ENCODE assay signal across 15 cellular contexts in genomic region chr5:10690460-10690859, GRCh38.
DNase-seq lines count a peak whose midpoint lies in the region; ATAC-seq and TF ChIP-seq lines count a peak whose summit lies in the region.
"Had no signal": no experiment of that assay in that cellular context is flagged by ENCODE, and none has a peak within 500 bp of the region (broad histone marks: within the 10 kb centered on the region; RNA-seq: fewer than 3 reads in every experiment).

No MANE protein-coding gene starts in this region.

- peaks cover 2% of the 10 kb centered on the region for H3K4me1 Mint-ChIP-seq in activated CD8-positive, alpha-beta T cell treated with anti-CD3 and anti-CD28 coated beads for 36 hours (ENCODE audit: low read depth)
- H3K4me1 Mint-ChIP-seq in activated CD8-positive, alpha-beta T cell treated with anti-CD3 and anti-CD28 coated beads, Interleukin-2, amount 10 ng/mL, durations not matched to agents 7 days and 5 days (ENCODE audit: low read depth) = peaks cover under 1% of the 10 kb centered on the region

- no peak overlapping the region for H2AFZ ChIP-seq in smooth muscle cell (ENCODE audit: low read depth)

- intact Hi-C loops in activated CD8-positive, alpha-beta T cell treated with anti-CD3 and anti-CD28 coated beads for 36 hours (cut with micrococcal nuclease) = no loop called here

- TF ChIP-seq CTCF in activated CD8-positive, alpha-beta T cell treated with anti-CD3 and anti-CD28 coated beads for 36 hours (IDR thresholded peaks at IDR 0.05) = no peak
- TF ChIP-seq CTCF in smooth muscle cell (IDR thresholded peaks at IDR 0.05; ENCODE audit: borderline replicate concordance, insufficient read depth, poor library complexity, severe bottlenecking) = no peak

- CTCF ChIA-PET in activated CD8-positive, alpha-beta T cell treated with anti-CD3 and anti-CD28 coated beads for 36 hours (lab: Charles Lee) = interaction anchor here (0.9 to 2.6 kb wide), 8 partner anchors 9 to 238 kb away, joined by 3 to 21 read pairs (median 4); no protein-coding TSS in a partner anchor
- CTCF ChIA-PET in activated CD8-positive, alpha-beta T cell treated with anti-CD3 and anti-CD28 coated beads, Interleukin-2, amount 10 ng/mL, durations not matched to agents 7 days and 5 days (lab: Charles Lee) = interaction anchor here (0.6 to 1.7 kb wide), 6 partner anchors 13 to 238 kb away, joined by 3 to 6 read pairs (median 4); no protein-coding TSS in a partner anchor

- H3K36me3 Mint-ChIP-seq in activated CD8-positive, alpha-beta T cell treated with anti-CD3 and anti-CD28 coated beads for 36 hours (ENCODE audit: low read depth) = peaks cover 14% of the 10 kb centered on the region
- H3K36me3 Mint-ChIP-seq in activated CD8-positive, alpha-beta T cell treated with anti-CD3 and anti-CD28 coated beads, Interleukin-2, amount 10 ng/mL, durations not matched to agents 7 days and 5 days (ENCODE audit: low read depth) = peaks cover 12% of the 10 kb centered on the region

- H3K9me3 Mint-ChIP-seq in activated CD8-positive, alpha-beta T cell treated with anti-CD3 and anti-CD28 coated beads for 36 hours = no peaks in the 10 kb centered on the region
- H3K9me3 Mint-ChIP-seq in activated CD8-positive, alpha-beta T cell treated with anti-CD3 and anti-CD28 coated beads, Interleukin-2, amount 10 ng/mL, durations not matched to agents 7 days and 5 days (ENCODE audit: insufficient read depth) = no peaks in the 10 kb centered on the region

- H3F3A ChIP-seq in smooth muscle cell (ENCODE audit: low read depth) = peaks cover 11% of the 10 kb centered on the region

- peak overlapping the region; percentile 37 for H3K27ac Mint-ChIP-seq in activated CD8-positive, alpha-beta T cell treated with anti-CD3 and anti-CD28 coated beads for 36 hours
- H3K27ac Mint-ChIP-seq in activated CD8-positive, alpha-beta T cell treated with anti-CD3 and anti-CD28 coated beads, Interleukin-2, amount 10 ng/mL, durations not matched to agents 7 days and 5 days = no peak overlapping the region

- peaks cover 8% of the 10 kb centered on the region for H3K9me3 ChIP-seq in smooth muscle cell (replicated peaks; ENCODE audit: low read depth)

- WGBS in smooth muscle cell (ENCODE audit: low lambda C conversion rate) = 67% methylated on average over 4 of the region's 4 CpGs

- DNase-seq in activated CD8-positive, alpha-beta T cell treated with anti-CD3 and anti-CD28 coated beads for 36 hours = no peak
- no peak for DNase-seq in activated CD8-positive, alpha-beta T cell treated with anti-CD3 and anti-CD28 coated beads, Interleukin-2, amount 10 ng/mL, durations not matched to agents 7 days and 5 days
- DNase-seq in amniotic epithelial cell (ENCODE audit: low read depth) (peak; percentile 66), kidney glomerular epithelial cell (lab: John Stamatoyannopoulos, UW) (peak; percentile 84), smooth muscle cell (lab: John Stamatoyannopoulos, UW; ENCODE audit: unreplicated experiment) (no peak)
- no peak for DNase-seq in stimulated activated CD4-positive, alpha-beta T cell treated with anti-CD3 and anti-CD28 coated beads, Interleukin-12 subunit alpha, Interleukin-12 subunit beta, amount 100 ng/mL, for 4 hours
- DNase-seq: C1 segment of cervical spinal cord, DMS153, NCI-H1048, NCI-H2227 treated with DMSO at 0.1 percent for 48 hours, PC-3 had no signal

- H3K4me3 ChIP-seq in smooth muscle cell = no peak overlapping the region

- peaks cover 65% of the 10 kb centered on the region for H4K20me1 ChIP-seq in smooth muscle cell (ENCODE audit: low read depth)

- no peak overlapping the region for H3K4me3 Mint-ChIP-seq in activated CD8-positive, alpha-beta T cell treated with anti-CD3 and anti-CD28 coated beads for 36 hours
- H3K4me3 Mint-ChIP-seq in activated CD8-positive, alpha-beta T cell treated with anti-CD3 and anti-CD28 coated beads, Interleukin-2, amount 10 ng/mL, durations not matched to agents 7 days and 5 days = no peak overlapping the region

- POLR2A ChIA-PET in activated CD8-positive, alpha-beta T cell treated with anti-CD3 and anti-CD28 coated beads for 36 hours (lab: Charles Lee) = no interaction called here
- POLR2A ChIA-PET in activated CD8-positive, alpha-beta T cell treated with anti-CD3 and anti-CD28 coated beads, Interleukin-2, amount 10 ng/mL, durations not matched to agents 7 days and 5 days (lab: Charles Lee) = no interaction called here

- H3K36me3 ChIP-seq in smooth muscle cell (ENCODE audit: low read depth) = peaks cover 11% of the 10 kb centered on the region

- no peak overlapping the region for H3K9ac ChIP-seq in smooth muscle cell (ENCODE audit: low read depth)

- peaks cover 6% of the 10 kb centered on the region for H3K79me2 ChIP-seq in smooth muscle cell (ENCODE audit: low read depth)

- no peak for ATAC-seq in activated CD8-positive, alpha-beta T cell treated with anti-CD3 and anti-CD28 coated beads for 36 hours
- ATAC-seq in activated CD8-positive, alpha-beta T cell treated with anti-CD3 and anti-CD28 coated beads, Interleukin-2, amount 10 ng/mL, durations not matched to agents 7 days and 5 days = no peak
- ATAC-seq in GM21737 (IDR thresholded peaks at IDR 0.05; ENCODE audit: unreplicated experiment) = no peak
- ATAC-seq in GM19023 (IDR thresholded peaks at IDR 0.05; ENCODE audit: unreplicated experiment) = no peak

- peaks cover 6% of the 10 kb centered on the region for H3K4me1 ChIP-seq in smooth muscle cell (ENCODE audit: low read depth)

- H3K27me3 Mint-ChIP-seq in activated CD8-positive, alpha-beta T cell treated with anti-CD3 and anti-CD28 coated beads for 36 hours = no peaks in the 10 kb centered on the region
- no peaks in the 10 kb centered on the region for H3K27me3 Mint-ChIP-seq in activated CD8-positive, alpha-beta T cell treated with anti-CD3 and anti-CD28 coated beads, Interleukin-2, amount 10 ng/mL, durations not matched to agents 7 days and 5 days (ENCODE audit: low read depth)

- peak overlapping the region; percentile 89 for H3K27ac ChIP-seq in smooth muscle cell (ENCODE audit: low read depth)
- H3K27ac ChIP-seq: 22Rv1, HL-60 had no signal

- peak overlapping the region; percentile 8 for H3K4me2 ChIP-seq in smooth muscle cell

- H3K27me3 ChIP-seq in smooth muscle cell (ENCODE audit: low read depth) = no peaks in the 10 kb centered on the region

Comparison
In these comparisons a context has a peak if more than half of its experiments do, and no peak if none do; other contexts are left out.
1. DNase-seq: peak in amniotic epithelial cell (single experiment) and kidney glomerular epithelial cell (single experiment); none in activated CD8-positive, alpha-beta T cell treated with anti-CD3 and anti-CD28 coated beads for 36 hours (single experiment), activated CD8-positive, alpha-beta T cell treated with anti-CD3 and anti-CD28 coated beads, Interleukin-2, amount 10 ng/mL, durations not matched to agents 7 days and 5 days (single experiment), smooth muscle cell (single experiment) and stimulated activated CD4-positive, alpha-beta T cell treated with anti-CD3 and anti-CD28 coated beads, Interleukin-12 subunit alpha, Interleukin-12 subunit beta, amount 100 ng/mL, for 4 hours (single experiment).